In genomic region chr6:34813028-34813742, GRCh38 we compare ENCODE assay signal across 13 cellular contexts. TPM values are rescaled to one million over a fixed set of nuclear protein-coding genes. Genes with fewer than 3 reads are reported as not detected.
DNase-seq lines count a peak whose midpoint lies in the region; ATAC-seq and TF ChIP-seq lines count a peak whose summit lies in the region.
"Had no signal": no experiment of that assay in that cellular context is flagged by ENCODE, and none has a peak within 500 bp of the region (broad histone marks: within the 10 kb centered on the region; RNA-seq: fewer than 3 reads in every experiment).

No MANE protein-coding gene starts in this region.

- H3K9me2 ChIP-seq in SK-N-SH = no peaks in the 10 kb centered on the region

- TF ChIP-seq POLR2A in right lobe of liver (IDR thresholded peaks at IDR 0.05) = no peak

- H4K20me1 ChIP-seq in SK-N-SH (ENCODE audit: insufficient read depth) = peaks cover 8% of the 10 kb centered on the region; the same call in 1 of the 2 replicates

- no peak for TF ChIP-seq RAD21 in SK-N-SH (IDR thresholded peaks at IDR 0.05; ENCODE audit: low read length)

- WGBS in SK-N-SH (ENCODE audit: low lambda C conversion rate) = 38% methylated on average over 3 of the region's 3 CpGs
- 51% methylated on average over 3 of the region's 3 CpGs for WGBS in right lobe of liver (ENCODE audit: insufficient coverage, low coverage, low lambda C conversion rate, missing lambda C conversion rate)

- POLR2A ChIA-PET in HEK293 (lab: Yijun Ruan, JAX) = no interaction called here
- POLR2A ChIA-PET in SK-N-SH (lab: Yijun Ruan, JAX) = interaction anchor here (1.0 kb wide), 1 partner anchor 22 kb away, joined by 3 read pairs; the partner anchor contains the start of gene BLTP3A

- H3F3A ChIP-seq in SK-N-SH (replicated peaks; ENCODE audit: insufficient read depth) = peaks cover 11% of the 10 kb centered on the region

- DNase-seq in NCI-H2171 (lab: John Stamatoyannopoulos, UW) (peak; percentile 55), SK-N-SH (peak; percentile 44), right lobe of liver (no peak)
- DNase-seq: CD8-positive, alpha-beta memory T cell; EL; H7; IMR-90; NCI-H2029 had no signal

- H3K27ac ChIP-seq in HEK293 (ENCODE audit: extremely low read depth, low read depth, low read length) (no peak overlapping the region), SK-N-SH (ENCODE audit: low read depth in 2 of 2, low read length in 1 of 2) (peak overlapping the region in 1 of 2 experiments; percentile 7; a peak in 1 of 4 replicates), right lobe of liver (no peak overlapping the region)
- H3K27ac ChIP-seq: BLaER1 had no signal

- H3K79me2 ChIP-seq in SK-N-SH (ENCODE audit: insufficient read depth) = peaks cover 14% of the 10 kb centered on the region

- intact Hi-C loops in right lobe of liver (cut with DNase I) = no loop called here

- TF ChIP-seq CTCF in HEK293 (tag by site-specific recombination; IDR thresholded peaks at IDR 0.05) = no peak
- no peak for TF ChIP-seq CTCF in SK-N-SH (IDR thresholded peaks at IDR 0.05)
- no peak for TF ChIP-seq CTCF in right lobe of liver (IDR thresholded peaks at IDR 0.05)

- H3K9me3 ChIP-seq in HEK293 (ENCODE audit: control insufficient read depth, insufficient read depth, low read depth, low read length) (no peaks in the 10 kb centered on the region), SK-N-SH (no peaks in the 10 kb centered on the region), right lobe of liver (no peaks in the 10 kb centered on the region)
- H3K9me3 ChIP-seq: BLaER1 had no signal

- H3K4me3 ChIP-seq in HEK293 (ENCODE audit: low read depth, low read length) (no peak overlapping the region), SK-N-SH (ENCODE audit: low read depth in 2 of 2, low read length in 1 of 2) (no peak overlapping the region), right lobe of liver (no peak overlapping the region)
- H3K4me3 ChIP-seq: BLaER1 had no signal

- H3K27me3 ChIP-seq in SK-N-SH (ENCODE audit: insufficient read depth) = no peaks in the 10 kb centered on the region
- no peaks in the 10 kb centered on the region for H3K27me3 ChIP-seq in right lobe of liver
- H3K27me3 ChIP-seq: BLaER1 had no signal

- ATAC-seq in right lobe of liver = peak in 3 of 4 donors; percentile 51 to 62 (median 53)
- no peak for ATAC-seq in HG02885 (IDR thresholded peaks at IDR 0.05; ENCODE audit: poor library complexity, unreplicated experiment)
- no peak for ATAC-seq in HG02610 (IDR thresholded peaks at IDR 0.05; ENCODE audit: unreplicated experiment)
- ATAC-seq in GM19463 (IDR thresholded peaks at IDR 0.05; ENCODE audit: unreplicated experiment) = no peak

- TF ChIP-seq EP300 in SK-N-SH (IDR thresholded peaks at IDR 0.05; ENCODE audit: borderline replicate concordance in 1 of 2, low read depth in 1 of 2, low read length in 1 of 2) = no peak

- CTCF ChIA-PET in HEK293 (lab: Yijun Ruan, JAX) = interaction anchor here (0.6 to 1.2 kb wide), 4 partner anchors 21 to 594 kb away, joined by 3 read pairs; partner anchors contain the start of genes BLTP3A and SNRPC
- CTCF ChIA-PET in SK-N-SH (lab: Yijun Ruan, JAX) = interaction anchor here (0.9 to 1.4 kb wide), 4 partner anchors 12 to 56 kb away, joined by 3 to 6 read pairs (median 4); partner anchors contain the start of genes BLTP3A and SNRPC

- H3K4me1 ChIP-seq in HEK293 (ENCODE audit: control insufficient read depth, insufficient read depth, low read length) (peaks cover 19% of the 10 kb centered on the region), SK-N-SH (ENCODE audit: control insufficient read depth in 1 of 2, insufficient read depth in 2 of 2, low read depth in 1 of 2, low read length in 1 of 2) (peaks cover 0 to 7% of the 10 kb centered on the region in 2 experiments; a peak in 2 of 4 replicates), right lobe of liver (peaks cover 0 to 6% (median 0%) of the 10 kb centered on the region in 4 donors)

- no peak overlapping the region for H3K9ac ChIP-seq in SK-N-SH
- H3K9ac ChIP-seq: BLaER1 had no signal

- H3K4me2 ChIP-seq in SK-N-SH = no peak overlapping the region
- H3K4me2 ChIP-seq: BLaER1 had no signal

- no peak overlapping the region for H2AFZ ChIP-seq in SK-N-SH (ENCODE audit: low read depth)

- H3K36me3 ChIP-seq in HEK293 (ENCODE audit: control insufficient read depth in 2 of 2, insufficient read depth in 1 of 2, low read length in 2 of 2) (no peaks in the 10 kb centered on the region; a peak in 1 of 3 replicates), SK-N-SH (replicated peaks in 1 of 2; ENCODE audit: control insufficient read depth in 1 of 2, insufficient read depth in 2 of 2, low read length in 1 of 2) (no peaks in the 10 kb centered on the region), right lobe of liver (no peaks in the 10 kb centered on the region)

TF ChIP-seq in HEK293, 187 proteins besides CTCF, POLR2A, EP300 and RAD21 (continues in another document):
- TF ChIP-seq TRIM28 (IDR thresholded peaks at IDR 0.05; ENCODE audit: borderline replicate concordance, low read length) = no peak
- TF ChIP-seq ZNF624 (tag by site-specific recombination; IDR thresholded peaks at IDR 0.05) = no peak
- no peak for TF ChIP-seq SALL2 (tag by site-specific recombination; IDR thresholded peaks at IDR 0.05; ENCODE audit: borderline replicate concordance)
- peak; percentile 17; the same call in 1 of the 2 replicates for TF ChIP-seq FEZF1 (tag by site-specific recombination; IDR thresholded peaks at IDR 0.05)
- no peak for TF ChIP-seq BCL6B (tag by site-specific recombination; IDR thresholded peaks at IDR 0.05)

TF ChIP-seq in SK-N-SH, 30 proteins besides CTCF, POLR2A, EP300 and RAD21:
- no peak for TF ChIP-seq REST (IDR thresholded peaks at IDR 0.05; ENCODE audit: low read depth, low read length)
- no peak; the same call in 1 of the 2 replicates for TF ChIP-seq MXI1 (IDR thresholded peaks at IDR 0.05; ENCODE audit: low read depth, low read length)
- TF ChIP-seq RCOR1 (IDR thresholded peaks at IDR 0.05; ENCODE audit: low read length) = peak; percentile 91
- TF ChIP-seq GATA2 (CRISPR knock-in tag; IDR thresholded peaks at IDR 0.05) = peak; percentile 58
- TF ChIP-seq RFX5 (IDR thresholded peaks at IDR 0.05; ENCODE audit: low read length) = no peak

RNA-seq across cellular contexts. Expression of gene BLTP3A, which starts 21.3 kb away (rescaled TPM):
- polyA plus RNA-seq in SK-N-SH (2012; rRNA removed) = 3.1 and 4.4 TPM in 2 replicates
- 3.1 and 3.5 TPM in 2 replicates for polyA plus RNA-seq in SK-N-SH (2012; cell fraction: cytosol; rRNA removed)
- 4.0 and 4.9 TPM in 2 replicates for polyA plus RNA-seq in SK-N-SH (2012; cell fraction: nucleus; rRNA removed)
- total RNA-seq in right lobe of liver = 1 to 10 TPM; 5.1 to 9.2 (median 7.8) TPM

RNA-seq across cellular contexts. Expression of gene SNRPC, which starts 55.9 kb away (rescaled TPM):
- polyA plus RNA-seq in SK-N-SH (2012; rRNA removed) = 268 and 278 TPM in 2 replicates
- 280 and 288 TPM in 2 replicates for polyA plus RNA-seq in SK-N-SH (2012; cell fraction: cytosol; rRNA removed)
- polyA plus RNA-seq in SK-N-SH (2012; cell fraction: nucleus; rRNA removed) = 122 and 135 TPM in 2 replicates
- 10 to 100 TPM; 29.6 to 61.3 (median 33.3) TPM for total RNA-seq in right lobe of liver

Comparison
In these comparisons a context has a peak if more than half of its experiments do, and no peak if none do; other contexts are left out.
1. DNase-seq: peak in NCI-H2171 (single experiment) and SK-N-SH (single experiment); none in right lobe of liver (0 of 3).
2. ATAC-seq: peak in right lobe of liver (3 of 4); none in HG02885 (single experiment), HG02610 (single experiment) and GM19463 (single experiment).